22 cellular contexts compared by ENCODE assay signal in the genomic region with DNA sequence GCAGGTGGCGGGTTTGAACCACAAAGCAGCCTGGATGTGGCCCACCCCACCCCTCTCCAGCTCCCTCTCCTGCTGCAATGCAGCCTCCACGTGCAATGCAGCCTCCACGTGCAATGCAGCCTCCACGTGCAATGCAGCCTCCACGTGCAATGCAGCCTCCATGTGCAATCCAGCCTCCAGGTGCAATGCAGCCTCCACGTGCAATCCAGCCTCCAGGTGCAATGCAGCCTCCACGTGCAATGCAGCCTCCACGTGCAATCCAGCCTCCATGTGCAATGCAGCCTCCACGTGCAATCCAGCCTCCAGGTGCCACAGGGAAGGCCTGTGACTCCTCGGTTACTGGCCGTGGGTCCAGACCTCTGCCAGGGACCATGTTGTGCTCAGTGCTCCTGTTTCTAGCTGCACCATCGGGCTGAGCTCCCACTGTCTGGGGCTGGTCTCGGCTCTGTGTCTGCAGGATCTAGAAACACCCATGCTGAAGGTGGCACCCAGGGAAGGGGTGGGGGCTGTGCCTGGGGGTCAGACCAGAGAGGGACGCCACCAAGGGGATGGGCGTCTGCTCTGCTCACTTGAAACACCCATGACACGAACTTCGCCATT.
"Had no signal": no experiment of that assay in that cellular context is flagged by ENCODE, and none has a peak within 500 bp of the region (broad histone marks: within the 10 kb centered on the region; RNA-seq: fewer than 3 reads in every experiment).

No MANE protein-coding gene starts in this region.

- H3K27ac ChIP-seq: thyroid gland had no signal

- H3K4me1 ChIP-seq: thyroid gland had no signal

- H3K9me3 Mint-ChIP-seq: activated B cell treated with CpG ODN at 0.5 μM for 24 hours; activated CD4-positive, alpha-beta memory T cell treated with anti-CD3 and anti-CD28 coated beads for 36 hours; neural crest cell; stimulated activated naive CD8-positive, alpha-beta T cell treated with anti-CD3 and anti-CD28 coated beads, Interleukin-15, Interleukin-2, amounts not matched to agents 100 ng/mL and 50 ng/mL, for 24 hours had no signal

- H3K36me3 ChIP-seq: thyroid gland had no signal

- H3K27ac Mint-ChIP-seq: activated B cell treated with CpG ODN at 0.5 μM for 24 hours; activated CD4-positive, alpha-beta memory T cell treated with anti-CD3 and anti-CD28 coated beads for 36 hours; activated naive CD4-positive, alpha-beta T cell treated with anti-CD3 and anti-CD28 coated beads, Interleukin-2, amount 10 ng/mL, durations not matched to agents 7 days and 5 days; brain; stimulated activated naive CD8-positive, alpha-beta T cell treated with anti-CD3 and anti-CD28 coated beads, Interleukin-15, Interleukin-2, amounts not matched to agents 100 ng/mL and 50 ng/mL, for 24 hours had no signal

- H3K4me3 Mint-ChIP-seq: activated B cell treated with CpG ODN at 0.5 μM for 24 hours; activated CD4-positive, alpha-beta memory T cell treated with anti-CD3 and anti-CD28 coated beads for 36 hours; activated naive CD4-positive, alpha-beta T cell treated with anti-CD3 and anti-CD28 coated beads, Interleukin-2, amount 10 ng/mL, durations not matched to agents 7 days and 5 days; brain; naive thymus-derived CD4-positive, alpha-beta T cell; neural crest cell; stimulated activated naive CD8-positive, alpha-beta T cell treated with anti-CD3 and anti-CD28 coated beads, Interleukin-15, Interleukin-2, amounts not matched to agents 100 ng/mL and 50 ng/mL, for 24 hours had no signal

- H3K4me3 ChIP-seq: thyroid gland had no signal

- H3K4me1 Mint-ChIP-seq: activated naive CD4-positive, alpha-beta T cell treated with anti-CD3 and anti-CD28 coated beads, Interleukin-2, amount 10 ng/mL, durations not matched to agents 7 days and 5 days; neural crest cell had no signal

- H3K36me3 Mint-ChIP-seq: activated CD4-positive, alpha-beta memory T cell treated with anti-CD3 and anti-CD28 coated beads for 36 hours; brain had no signal

- H3K27me3 ChIP-seq: thyroid gland had no signal

- DNase-seq: activated B cell treated with CpG ODN at 0.5 μM for 24 hours; activated CD4-positive, alpha-beta memory T cell treated with anti-CD3 and anti-CD28 coated beads for 36 hours; activated CD4-positive, alpha-beta T cell treated with anti-CD3 and anti-CD28 coated beads for 4 hours; activated effector memory CD4-positive, alpha-beta T cell treated with anti-CD3 and anti-CD28 coated beads, Interleukin-2, amount 50 U/mL, for 16 hours; activated naive CD4-positive, alpha-beta T cell treated with anti-CD3 and anti-CD28 coated beads, Interleukin-2, amount 10 ng/mL, durations not matched to agents 7 days and 5 days; activated T-cell treated with anti-CD3 and anti-CD28 coated beads for 4 hours; anterior cingulate cortex; caudate nucleus; dermis blood vessel endothelial cell; effector CD8-positive, alpha-beta T cell; erythroblast; foreskin fibroblast; naive thymus-derived CD4-positive, alpha-beta T cell; retina; stimulated activated CD4-positive, alpha-beta T cell treated with anti-CD3 and anti-CD28 coated beads, Interleukin-1b, Interleukin-23, amount 100 ng/mL, for 48 hours; substantia nigra; T-helper 9 cell; thyroid gland had no signal

- ATAC-seq: left lobe of liver; naive thymus-derived CD4-positive, alpha-beta T cell had no signal

- H3K9me3 ChIP-seq: thyroid gland had no signal
